Comparison of ENCODE assay signal across 9 cellular contexts in the genomic region with DNA sequence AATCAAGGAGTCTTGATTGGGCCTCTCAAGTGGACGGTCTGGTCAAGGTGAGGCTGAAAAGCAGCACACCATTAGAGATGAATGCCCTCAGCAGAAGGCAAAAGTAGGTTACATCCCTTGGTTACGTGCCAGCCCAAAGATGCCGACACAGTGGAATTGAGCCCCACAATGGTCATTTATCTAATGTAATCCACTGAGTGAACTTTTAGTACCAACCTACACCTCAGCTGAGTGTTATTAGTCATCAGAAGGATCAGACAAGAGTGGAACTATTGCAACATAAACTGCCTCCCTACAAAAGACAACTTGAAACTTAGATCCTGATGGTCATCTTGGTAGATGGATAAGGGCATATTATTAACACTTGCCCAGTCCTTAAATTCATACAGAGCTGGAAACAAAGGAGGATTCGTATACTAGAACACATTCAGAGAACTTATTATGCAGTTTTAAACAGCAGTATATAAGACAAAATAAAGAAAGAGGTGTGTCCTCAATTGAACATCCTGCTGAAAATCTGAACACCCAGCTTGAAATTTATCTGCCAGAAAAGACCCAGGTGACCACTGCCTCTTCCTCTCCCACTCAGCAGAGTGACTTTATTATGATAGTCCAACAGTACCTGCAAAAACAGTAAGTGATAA. TPM values are rescaled to one million over a fixed set of nuclear protein-coding genes. Genes with fewer than 3 reads are reported as not detected.
DNase-seq lines count a peak whose midpoint lies in the region; ATAC-seq, FAIRE-seq and TF ChIP-seq lines count a peak whose summit lies in the region.
"Had no signal": no experiment of that assay in that cellular context is flagged by ENCODE, and none has a peak within 500 bp of the region (broad histone marks: within the 10 kb centered on the region; RNA-seq: fewer than 3 reads in every experiment).

No MANE protein-coding gene starts in this region.

- peaks cover 1% of the 10 kb centered on the region for H3K36me3 ChIP-seq in CD4-positive, CD25-positive, alpha-beta regulatory T cell (ENCODE audit: control insufficient read depth, insufficient read depth, low read length)
- H3K36me3 ChIP-seq in endothelial cell of umbilical vein (ENCODE audit: control insufficient read depth in 2 of 2, extremely low read depth in 1 of 2, insufficient read depth in 2 of 2, low read length in 2 of 2): peaks cover 7 to 25% of the 10 kb centered on the region in 2 experiments
- H3K36me3 ChIP-seq in neural progenitor cell: no peaks in the 10 kb centered on the region

- no peaks in the 10 kb centered on the region for H3K9me1 ChIP-seq in endothelial cell of umbilical vein (replicated peaks; ENCODE audit: control insufficient read depth, extremely low read depth, insufficient read depth, low read length)

- H4K20me1 ChIP-seq in endothelial cell of umbilical vein (replicated peaks; ENCODE audit: control insufficient read depth, extremely low read depth, insufficient read depth, low read length) (no peaks in the 10 kb centered on the region), neural progenitor cell (ENCODE audit: low read depth) (peaks cover 19% of the 10 kb centered on the region)

- no peaks in the 10 kb centered on the region for H3K9me3 Mint-ChIP-seq in CD4-positive, CD25-positive, alpha-beta regulatory T cell
- H3K9me3 Mint-ChIP-seq in neural progenitor cell: no peaks in the 10 kb centered on the region
- no peaks in the 10 kb centered on the region for H3K9me3 Mint-ChIP-seq in stimulated activated naive B cell treated with anti-CD40 and anti-IgM and Interleukin-4, amounts not matched to agents 10 μg/mL and 1 μg/mL and 100 μg/mL, for 72 hours

- peaks cover 6% of the 10 kb centered on the region for H3F3A ChIP-seq in neural progenitor cell (ENCODE audit: low read depth)

- DNase-seq in CD4-positive, CD25-positive, alpha-beta regulatory T cell: no peak
- DNase-seq in NB4 (ENCODE audit: low read depth) (peak; percentile 51), endothelial cell of umbilical vein (ENCODE audit: low read depth, low spot score) (no peak), neural progenitor cell (ENCODE audit: low spot score) (no peak), NCI-H526 treated with DMSO at 0.1 percent for 48 hours (lab: John Stamatoyannopoulos, UW) (no peak), GOT3 (lab: John Stamatoyannopoulos, UW) (no peak)
- no peak for DNase-seq in stimulated activated naive B cell treated with anti-CD40 and anti-IgM and Interleukin-4, amounts not matched to agents 10 μg/mL and 1 μg/mL and 100 μg/mL, for 72 hours
- DNase-seq in stimulated activated CD4-positive, alpha-beta T cell treated with anti-CD3 and anti-CD28 coated beads, Interleukin-1b, Interleukin-23, amount 100 ng/mL, for 48 hours: no peak
- DNase-seq: NCI-H774 had no signal

- peak overlapping the region in 2 of 4 donors; percentile 73 to 94 for H3K4me3 Mint-ChIP-seq in CD4-positive, CD25-positive, alpha-beta regulatory T cell
- peak overlapping the region; percentile 8 for H3K4me3 Mint-ChIP-seq in neural progenitor cell
- H3K4me3 Mint-ChIP-seq in stimulated activated naive B cell treated with anti-CD40 and anti-IgM and Interleukin-4, amounts not matched to agents 10 μg/mL and 1 μg/mL and 100 μg/mL, for 72 hours: no peak overlapping the region

- H3K36me3 Mint-ChIP-seq in CD4-positive, CD25-positive, alpha-beta regulatory T cell: peaks cover 11% of the 10 kb centered on the region
- H3K36me3 Mint-ChIP-seq in neural progenitor cell: no peaks in the 10 kb centered on the region
- peaks cover 12 to 32% of the 10 kb centered on the region in 2 donors for H3K36me3 Mint-ChIP-seq in stimulated activated naive B cell treated with anti-CD40 and anti-IgM and Interleukin-4, amounts not matched to agents 10 μg/mL and 1 μg/mL and 100 μg/mL, for 72 hours

- no peak overlapping the region for H3K27ac ChIP-seq in CD4-positive, CD25-positive, alpha-beta regulatory T cell (ENCODE audit: insufficient read depth, low read length, poor library complexity, severe bottlenecking)
- no peak overlapping the region for H3K27ac ChIP-seq in endothelial cell of umbilical vein (ENCODE audit: insufficient read depth, low read depth, low read length)
- no peak overlapping the region for H3K27ac ChIP-seq in neural progenitor cell

- H3K27me3 Mint-ChIP-seq in CD4-positive, CD25-positive, alpha-beta regulatory T cell: no peaks in the 10 kb centered on the region
- peaks cover 2% of the 10 kb centered on the region for H3K27me3 Mint-ChIP-seq in neural progenitor cell (ENCODE audit: insufficient read depth, low read depth)
- no peaks in the 10 kb centered on the region for H3K27me3 Mint-ChIP-seq in stimulated activated naive B cell treated with anti-CD40 and anti-IgM and Interleukin-4, amounts not matched to agents 10 μg/mL and 1 μg/mL and 100 μg/mL, for 72 hours

- no peak overlapping the region for H3K9ac ChIP-seq in endothelial cell of umbilical vein (replicated peaks; ENCODE audit: extremely low read depth, insufficient read depth, low read length)
- H3K9ac ChIP-seq in neural progenitor cell: no peak overlapping the region

- no peak for TF ChIP-seq POLR2A in NB4 (IDR thresholded peaks at IDR 0.05; ENCODE audit: extremely low read depth, insufficient read length)
- peak; percentile 52 for TF ChIP-seq POLR2A in endothelial cell of umbilical vein (IDR thresholded peaks at IDR 0.05; ENCODE audit: low read depth, low read length)

- TF ChIP-seq CTCF in NB4 (IDR thresholded peaks at IDR 0.05; ENCODE audit: low read depth, low read length) (no peak), endothelial cell of umbilical vein (IDR thresholded peaks at IDR 0.05; ENCODE audit: extremely low read depth in 1 of 2, insufficient read depth in 1 of 2, low read depth in 1 of 2, low read length in 2 of 2) (no peak), neural progenitor cell (IDR thresholded peaks at IDR 0.05) (no peak)

- peaks cover 25% of the 10 kb centered on the region for H3K4me1 ChIP-seq in CD4-positive, CD25-positive, alpha-beta regulatory T cell (ENCODE audit: control insufficient read depth, insufficient read depth, low read length, poor library complexity, severe bottlenecking)
- H3K4me1 ChIP-seq in endothelial cell of umbilical vein (ENCODE audit: control insufficient read depth, extremely low read depth, insufficient read depth, low read length) (peaks cover 30% of the 10 kb centered on the region), neural progenitor cell (peaks cover 23% of the 10 kb centered on the region)

- POLR2A ChIA-PET in endothelial cell of umbilical vein (lab: Charles Lee): interaction anchor here (1.1 kb wide), 1 partner anchor 44 kb away, joined by 3 read pairs; no protein-coding TSS in a partner anchor

- H3K27me3 ChIP-seq in CD4-positive, CD25-positive, alpha-beta regulatory T cell (ENCODE audit: control insufficient read depth, insufficient read depth, low read length): no peaks in the 10 kb centered on the region
- H3K27me3 ChIP-seq in endothelial cell of umbilical vein (ENCODE audit: control insufficient read depth in 2 of 2, insufficient read depth in 2 of 2, low read length in 2 of 2): no peaks in the 10 kb centered on the region
- H3K27me3 ChIP-seq in neural progenitor cell: no peaks in the 10 kb centered on the region

- no peak for FAIRE-seq in endothelial cell of umbilical vein (lab: Jason Lieb, UNC)

- CTCF ChIA-PET in endothelial cell of umbilical vein (lab: Charles Lee): interaction anchor here (1.1 to 3.6 kb wide), 5 partner anchors 10 to 262 kb away, joined by 3 to 33 read pairs (median 5); no protein-coding TSS in a partner anchor

- dilution Hi-C loops in endothelial cell of umbilical vein (cut with MboI; ENCODE audit: extremely low pct_ligation_motif_present, low sequenced_read_pairs): no loop called here

- intact Hi-C loops in endothelial cell of umbilical vein (cut with micrococcal nuclease): no loop called here

- H3K4me1 Mint-ChIP-seq in CD4-positive, CD25-positive, alpha-beta regulatory T cell: peaks cover 19 to 52% (median 42%) of the 10 kb centered on the region in 4 donors
- peaks cover 26% of the 10 kb centered on the region for H3K4me1 Mint-ChIP-seq in neural progenitor cell
- peaks cover 26 to 39% of the 10 kb centered on the region in 2 donors for H3K4me1 Mint-ChIP-seq in stimulated activated naive B cell treated with anti-CD40 and anti-IgM and Interleukin-4, amounts not matched to agents 10 μg/mL and 1 μg/mL and 100 μg/mL, for 72 hours

- H3K4me2 ChIP-seq in endothelial cell of umbilical vein (ENCODE audit: insufficient read depth, low read length): peak overlapping the region; percentile 92
- H3K4me2 ChIP-seq in neural progenitor cell: no peak overlapping the region

- H3K9me3 ChIP-seq in CD4-positive, CD25-positive, alpha-beta regulatory T cell (ENCODE audit: control insufficient read depth in 2 of 2, low read length in 2 of 2): no peaks in the 10 kb centered on the region
- no peaks in the 10 kb centered on the region for H3K9me3 ChIP-seq in endothelial cell of umbilical vein (replicated peaks; ENCODE audit: control insufficient read depth, insufficient read depth, low read length)
- H3K9me3 ChIP-seq in neural progenitor cell (ENCODE audit: low read depth): no peaks in the 10 kb centered on the region

- no TSS peak for BruUV-seq in endothelial cell of umbilical vein (replicated peaks; lab: Mats Ljungman, UMichigan)

- H2AFZ ChIP-seq in endothelial cell of umbilical vein (ENCODE audit: low read depth, low read length) (no peak overlapping the region), neural progenitor cell (replicated peaks) (no peak overlapping the region)

- no peak overlapping the region for H3K4me3 ChIP-seq in CD4-positive, CD25-positive, alpha-beta regulatory T cell (ENCODE audit: low read depth, low read length)
- H3K4me3 ChIP-seq in NB4 (ENCODE audit: low read depth, low read length) (no peak overlapping the region), endothelial cell of umbilical vein (replicated peaks in 1 of 3; ENCODE audit: insufficient read depth in 1 of 3, low read depth in 1 of 3, low read length in 3 of 3) (peak overlapping the region in 2 of 3 experiments; percentile 83 to 96), neural progenitor cell (no peak overlapping the region)

- ATAC-seq in CD4-positive, CD25-positive, alpha-beta regulatory T cell (ENCODE audit: low read depth in 2 of 2): no peak
- no peak for ATAC-seq in stimulated activated naive B cell treated with anti-CD40 and anti-IgM and Interleukin-4, amounts not matched to agents 10 μg/mL and 1 μg/mL and 100 μg/mL, for 72 hours (replicated peaks)

- peak overlapping the region in 2 of 3 donors; percentile 26 to 82 for H3K27ac Mint-ChIP-seq in CD4-positive, CD25-positive, alpha-beta regulatory T cell
- H3K27ac Mint-ChIP-seq in neural progenitor cell: no peak overlapping the region
- no peak overlapping the region for H3K27ac Mint-ChIP-seq in stimulated activated naive B cell treated with anti-CD40 and anti-IgM and Interleukin-4, amounts not matched to agents 10 μg/mL and 1 μg/mL and 100 μg/mL, for 72 hours

- peaks cover 89% of the 10 kb centered on the region for H3K79me2 ChIP-seq in endothelial cell of umbilical vein (ENCODE audit: control insufficient read depth, insufficient read depth, low read length)
- peaks cover 89% of the 10 kb centered on the region for H3K79me2 ChIP-seq in neural progenitor cell (ENCODE audit: low read depth)

RNA-seq across cellular contexts. Expression of a gene that starts 2.8 kb away (rescaled TPM):
- 4.8 TPM for total RNA-seq in CD4-positive, CD25-positive, alpha-beta regulatory T cell
- polyA plus RNA-seq in CD4-positive, CD25-positive, alpha-beta regulatory T cell: 1 to 10 TPM in 3 of 4 donors, under 1 TPM in 1; 0.52 to 2.2 (median 1.5) TPM
- total RNA-seq in endothelial cell of umbilical vein (35.0 and 39.6 TPM in 2 replicates), neural progenitor cell (ENCODE audit: low replicate concordance) (15.4 and 18.2 TPM in 2 replicates)
- 8.8 and 10.4 TPM in 2 replicates for polyA plus RNA-seq in endothelial cell of umbilical vein
- polyA plus RNA-seq in endothelial cell of umbilical vein (2011; cell fraction: cytosol; rRNA removed): 13.5 and 14.2 TPM in 2 replicates
- 28.5 and 31.3 TPM in 2 replicates for polyA plus RNA-seq in endothelial cell of umbilical vein (2011; cell fraction: nucleus; rRNA removed)
- 15.7 and 16.5 TPM in 2 replicates for polyA plus RNA-seq in endothelial cell of umbilical vein (2012)
- 40.9 and 43.9 TPM in 2 replicates for polyA minus RNA-seq in endothelial cell of umbilical vein
- polyA minus RNA-seq in endothelial cell of umbilical vein (2011; cell fraction: cytosol; rRNA and poly(A)+ RNA removed): 1.6 TPM
- 40.7 and 47.7 TPM in 2 replicates for polyA minus RNA-seq in endothelial cell of umbilical vein (2011; cell fraction: nucleus; rRNA and poly(A)+ RNA removed)

RNA-seq across cellular contexts. Expression of a gene that starts 3.2 kb away (rescaled TPM):
- 15.5 TPM for total RNA-seq in CD4-positive, CD25-positive, alpha-beta regulatory T cell
- 10 to 100 TPM; 49.8 to 56.1 (median 53.4) TPM for polyA plus RNA-seq in CD4-positive, CD25-positive, alpha-beta regulatory T cell
- total RNA-seq in endothelial cell of umbilical vein (28.4 and 29.1 TPM in 2 replicates), neural progenitor cell (ENCODE audit: low replicate concordance) (60.5 and 61.8 TPM in 2 replicates)
- polyA plus RNA-seq in endothelial cell of umbilical vein: 13.8 and 20.4 TPM in 2 replicates
- polyA plus RNA-seq in endothelial cell of umbilical vein (2011; cell fraction: cytosol; rRNA removed): 34.3 and 34.7 TPM in 2 replicates
- polyA plus RNA-seq in endothelial cell of umbilical vein (2011; cell fraction: nucleus; rRNA removed): 16.3 and 18.2 TPM in 2 replicates
- polyA plus RNA-seq in endothelial cell of umbilical vein (2012): 45.2 and 45.3 TPM in 2 replicates
- polyA minus RNA-seq in endothelial cell of umbilical vein: 10.3 and 13.5 TPM in 2 replicates
- 9.3 TPM for polyA minus RNA-seq in endothelial cell of umbilical vein (2011; cell fraction: cytosol; rRNA and poly(A)+ RNA removed)
- polyA minus RNA-seq in endothelial cell of umbilical vein (2011; cell fraction: nucleus; rRNA and poly(A)+ RNA removed): 6.7 and 7.1 TPM in 2 replicates

Comparison
In these comparisons a context has a peak if more than half of its experiments do, and no peak if none do; other contexts are left out.
1. H3K4me3 ChIP-seq: peak in endothelial cell of umbilical vein (2 of 3); none in CD4-positive, CD25-positive, alpha-beta regulatory T cell (single experiment), NB4 (single experiment) and neural progenitor cell (single experiment).
2. H3K27ac Mint-ChIP-seq: peak in CD4-positive, CD25-positive, alpha-beta regulatory T cell (2 of 3); none in neural progenitor cell (single experiment) and stimulated activated naive B cell treated with anti-CD40 and anti-IgM and Interleukin-4, amounts not matched to agents 10 μg/mL and 1 μg/mL and 100 μg/mL, for 72 hours (single experiment).